In genomic region chr2:192016265-192016664, GRCh38 we compare ENCODE assay signal across 24 cellular contexts.
DNase-seq lines count a peak whose midpoint lies in the region; ATAC-seq and TF ChIP-seq lines count a peak whose summit lies in the region.
"Had no signal": no experiment of that assay in that cellular context is flagged by ENCODE, and none has a peak within 500 bp of the region (broad histone marks: within the 10 kb centered on the region; RNA-seq: fewer than 3 reads in every experiment).

No MANE protein-coding gene starts in this region.

- peak; percentile 2 for DNase-seq in mammary epithelial cell
- DNase-seq in breast epithelium (ENCODE audit: low spot score in 2 of 2) = no peak
- DNase-seq in RWPE2 (ENCODE audit: low spot score) = no peak
- DNase-seq in fibroblast of mammary gland (ENCODE audit: low read depth) = peak; percentile 88
- DNase-seq in hepatocyte (ENCODE audit: low spot score) = no peak
- DNase-seq in kidney glomerular epithelial cell (lab: John Stamatoyannopoulos, UW) = no peak
- DNase-seq: activated CD4-positive, alpha-beta T cell treated with anti-CD3 and anti-CD28 coated beads for 1 hour; activated CD8-positive, alpha-beta T cell treated with anti-CD3 and anti-CD28 coated beads, Interleukin-2, amount 10 ng/mL, durations not matched to agents 7 days and 5 days; activated gamma-delta T cell; adrenal gland; Caco-2; naive thymus-derived CD4-positive, alpha-beta T cell; NCI-H1694 treated with DMSO at 0.1 percent for 48 hours; NCI-H748 treated with DMSO at 0.1 percent for 48 hours; SHP77 treated with DMSO at 0.1 percent for 48 hours; stimulated activated CD4-positive, alpha-beta T cell treated with anti-CD3 and anti-CD28 coated beads, Interleukin-12 subunit alpha, Interleukin-12 subunit beta, amount 100 ng/mL, for 4 hours; trophoblast cell had no signal

- H3K27me3 ChIP-seq in mammary epithelial cell (ENCODE audit: insufficient read depth, low read length) (no peaks in the 10 kb centered on the region), breast epithelium (no peaks in the 10 kb centered on the region), RWPE2 (ENCODE audit: insufficient read depth, poor library complexity, severe bottlenecking) (no peaks in the 10 kb centered on the region), hepatocyte (no peaks in the 10 kb centered on the region)
- H3K27me3 ChIP-seq: adrenal gland, BLaER1, right atrium auricular region had no signal

- H3K79me2 ChIP-seq in mammary epithelial cell (ENCODE audit: insufficient read depth, low read length) (no peaks in the 10 kb centered on the region), hepatocyte (no peaks in the 10 kb centered on the region)

- no peak overlapping the region for H3K4me2 ChIP-seq in mammary epithelial cell (ENCODE audit: insufficient read depth, low read depth, low read length)
- no peak overlapping the region for H3K4me2 ChIP-seq in hepatocyte
- H3K4me2 ChIP-seq: BLaER1, KMS-11 had no signal

- H3K36me3 ChIP-seq in mammary epithelial cell (ENCODE audit: insufficient read depth, low read length) (no peaks in the 10 kb centered on the region), breast epithelium (no peaks in the 10 kb centered on the region), RWPE2 (ENCODE audit: low read depth) (no peaks in the 10 kb centered on the region), hepatocyte (replicated peaks; ENCODE audit: insufficient read depth, low read depth) (no peaks in the 10 kb centered on the region)
- H3K36me3 ChIP-seq: adrenal gland, BLaER1, right atrium auricular region had no signal

- TF ChIP-seq CTCF in mammary epithelial cell (conservative IDR thresholded peaks at IDR 0.05 in 1 of 2, IDR thresholded peaks at IDR 0.05 in 1 of 2; ENCODE audit: extremely low read depth in 1 of 2, insufficient read depth in 1 of 2, low read depth in 1 of 2, low read length in 2 of 2) = no peak
- TF ChIP-seq CTCF in breast epithelium (IDR thresholded peaks at IDR 0.05) = no peak
- TF ChIP-seq CTCF in RWPE2 (IDR thresholded peaks at IDR 0.05; ENCODE audit: poor library complexity, severe bottlenecking) = no peak
- no peak for TF ChIP-seq CTCF in fibroblast of mammary gland (conservative IDR thresholded peaks at IDR 0.05; ENCODE audit: control insufficient read depth, insufficient read depth, low read depth, low read length)
- TF ChIP-seq CTCF in hepatocyte (IDR thresholded peaks at IDR 0.05; ENCODE audit: poor library complexity) = no peak

- no peak for TF ChIP-seq POLR2A in breast epithelium (IDR thresholded peaks at IDR 0.05)

- no peak overlapping the region for H3K27ac ChIP-seq in mammary epithelial cell (ENCODE audit: insufficient read depth, low read depth, low read length)
- no peak overlapping the region for H3K27ac ChIP-seq in breast epithelium
- H3K27ac ChIP-seq in RWPE2 (ENCODE audit: poor library complexity, severe bottlenecking) = no peak overlapping the region
- no peak overlapping the region for H3K27ac ChIP-seq in hepatocyte
- H3K27ac ChIP-seq: 22Rv1, adrenal gland, BLaER1, epithelial cell of prostate, KMS-11, right atrium auricular region had no signal

- BruUV-seq in mammary epithelial cell (replicated peaks; lab: Mats Ljungman, UMichigan) = no TSS peak

- in situ Hi-C loops in mammary epithelial cell (cut with MboI; ENCODE audit: low sequenced_read_pairs in 2 of 2) = no loop called here

- H3K9me3 ChIP-seq in mammary epithelial cell (replicated peaks; ENCODE audit: insufficient read depth, low read length) = no peaks in the 10 kb centered on the region
- no peaks in the 10 kb centered on the region for H3K9me3 ChIP-seq in breast epithelium
- H3K9me3 ChIP-seq in RWPE2 (ENCODE audit: severe bottlenecking) = no peaks in the 10 kb centered on the region
- no peaks in the 10 kb centered on the region for H3K9me3 ChIP-seq in hepatocyte (ENCODE audit: low read depth)
- H3K9me3 ChIP-seq: adrenal gland, BLaER1, Caco-2, right atrium auricular region had no signal

- H3K4me1 ChIP-seq in mammary epithelial cell (ENCODE audit: insufficient read depth, low read length) (no peaks in the 10 kb centered on the region), breast epithelium (no peaks in the 10 kb centered on the region), RWPE2 (ENCODE audit: insufficient read depth, poor library complexity, severe bottlenecking) (peaks cover 3% of the 10 kb centered on the region), hepatocyte (ENCODE audit: insufficient read depth) (no peaks in the 10 kb centered on the region)
- H3K4me1 ChIP-seq: adrenal gland, BLaER1, Caco-2, right atrium auricular region had no signal

- H3K4me3 ChIP-seq in mammary epithelial cell (replicated peaks in 1 of 3; ENCODE audit: insufficient read depth in 1 of 3, low read depth in 2 of 3, low read length in 3 of 3) (no peak overlapping the region), breast epithelium (no peak overlapping the region), RWPE2 (ENCODE audit: severe bottlenecking) (no peak overlapping the region), fibroblast of mammary gland (ENCODE audit: control insufficient read depth, low read depth, low read length) (no peak overlapping the region), hepatocyte (no peak overlapping the region)
- H3K4me3 ChIP-seq: adrenal gland, BLaER1, right atrium auricular region had no signal

- no peaks in the 10 kb centered on the region for H3K9me2 ChIP-seq in hepatocyte (replicated peaks; ENCODE audit: insufficient read depth)

- intact Hi-C loops in mammary epithelial cell (cut with micrococcal nuclease) (no loop called here), breast epithelium (cut with DNase I; ENCODE audit: low total_unique reads) (no loop called here)

- ATAC-seq in RWPE2 (ENCODE audit: low read depth) (peak; percentile 79; the same call in 2 of the 3 replicates), HG03460 (IDR thresholded peaks at IDR 0.05; ENCODE audit: unreplicated experiment) (no peak), HG02870 (IDR thresholded peaks at IDR 0.05; ENCODE audit: unreplicated experiment) (no peak)
- ATAC-seq: activated CD8-positive, alpha-beta T cell treated with anti-CD3 and anti-CD28 coated beads, Interleukin-2, amount 10 ng/mL, durations not matched to agents 7 days and 5 days; naive thymus-derived CD4-positive, alpha-beta T cell had no signal

- whole genome bisulfite sequencing in mammary epithelial cell (ENCODE audit: low coverage, missing lambda C conversion rate) = 67% methylated on average over 1 of the region's 1 CpG
- WGBS in hepatocyte (ENCODE audit: low lambda C conversion rate, missing lambda C conversion rate) = 96% methylated on average over 1 of the region's 1 CpG

- H3K9ac ChIP-seq in mammary epithelial cell (ENCODE audit: insufficient read depth, low read length) = no peak overlapping the region
- H3K9ac ChIP-seq: BLaER1, KMS-11 had no signal

- H2AFZ ChIP-seq in mammary epithelial cell (ENCODE audit: low read depth, low read length) (no peak overlapping the region), hepatocyte (no peak overlapping the region)

- CTCF ChIA-PET in mammary epithelial cell (lab: Charles Lee; ENCODE audit: low non-redundant PET) = no interaction called here

- no peaks in the 10 kb centered on the region for H4K20me1 ChIP-seq in mammary epithelial cell (ENCODE audit: insufficient read depth, low read length)
- no peaks in the 10 kb centered on the region for H4K20me1 ChIP-seq in hepatocyte (ENCODE audit: insufficient read depth, poor library complexity, severe bottlenecking)
- H4K20me1 ChIP-seq: BLaER1 had no signal

- dilution Hi-C loops in mammary epithelial cell (cut with HindIII; ENCODE audit: low sequenced_read_pairs) = no loop called here

Comparison
In these comparisons a context has a peak if more than half of its experiments do, and no peak if none do; other contexts are left out.
1. DNase-seq: peak in mammary epithelial cell (single experiment) and fibroblast of mammary gland (single experiment); none in breast epithelium (0 of 2), RWPE2 (single experiment), hepatocyte (single experiment) and kidney glomerular epithelial cell (single experiment).